In the genomic region with DNA sequence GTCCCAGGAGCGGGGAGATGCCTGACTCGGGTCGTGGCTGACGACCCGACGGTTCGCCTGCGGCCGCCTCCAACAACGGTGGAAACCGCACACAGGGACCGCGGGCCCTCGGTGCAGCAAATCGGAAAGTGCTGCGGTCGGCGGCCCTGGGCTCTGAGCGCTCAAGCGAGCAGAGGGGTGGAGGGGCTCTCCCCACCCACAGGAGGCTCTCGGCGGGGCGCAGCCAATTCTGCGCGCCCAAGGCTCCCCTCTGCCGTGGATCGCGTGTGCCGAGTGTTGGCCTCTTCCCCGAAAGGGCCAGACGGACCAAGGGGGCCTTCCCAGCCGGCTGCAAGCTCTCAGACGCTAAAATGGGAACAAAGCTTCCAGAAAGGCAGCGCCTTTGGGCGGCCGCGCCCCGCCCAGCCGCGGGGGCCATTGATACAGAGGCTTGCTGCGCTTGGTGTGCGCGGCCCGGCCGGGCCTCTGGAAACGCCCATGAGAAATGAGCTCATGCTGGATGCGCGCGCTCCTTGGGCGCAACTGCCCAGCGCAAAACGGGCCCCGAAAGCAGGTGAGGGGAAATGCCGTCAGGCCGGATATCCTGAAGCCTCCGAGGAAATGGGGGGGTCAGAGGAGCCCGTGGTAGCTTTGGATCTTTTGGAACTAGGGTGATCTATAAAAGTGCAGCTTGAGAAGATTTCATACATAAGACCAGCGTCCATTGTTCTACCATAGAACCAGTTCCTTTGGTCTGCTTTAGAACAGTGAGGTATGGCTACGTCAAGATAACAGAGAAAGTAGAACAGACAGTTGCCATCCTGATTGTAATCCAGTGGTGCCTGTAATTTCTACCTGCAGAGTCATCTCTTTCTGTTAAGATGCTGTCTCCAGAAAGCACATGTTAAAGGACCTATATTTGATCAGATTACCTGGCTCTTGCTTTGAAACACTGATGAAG, we compare ENCODE assay signal across 8 cellular contexts. TPM values are rescaled to one million over a fixed set of nuclear protein-coding genes. Genes with fewer than 3 reads are reported as not detected.
DNase-seq lines count a peak whose midpoint lies in the region; ATAC-seq, FAIRE-seq and TF ChIP-seq lines count a peak whose summit lies in the region.

No MANE protein-coding gene starts in this region.

- no peaks in the 10 kb centered on the region for H3K9me3 ChIP-seq in kidney (ENCODE audit: control insufficient read depth in 1 of 2, low read length in 2 of 2)

- peaks cover 3 to 5% of the 10 kb centered on the region in 2 donors for H3K4me1 ChIP-seq in kidney (ENCODE audit: control insufficient read depth in 1 of 2, insufficient read depth in 1 of 2, low read depth in 1 of 2, low read length in 2 of 2)

- no peak for FAIRE-seq in kidney (lab: Jason Lieb, UNC)

- ATAC-seq in GM18907 (IDR thresholded peaks at IDR 0.05; ENCODE audit: unreplicated experiment) = peak; percentile 49
- peak; percentile 46 for ATAC-seq in HG03135 (IDR thresholded peaks at IDR 0.05; ENCODE audit: unreplicated experiment)
- peak; percentile 37 to 39 for ATAC-seq in activated CD4-positive, CD25-positive, alpha-beta regulatory T cell treated with anti-CD3 and anti-CD28 coated beads, Interleukin-2, amount 50 U/mL, for 24 hours

- peak overlapping the region; percentile 85 to 98 for H3K9ac ChIP-seq in kidney (ENCODE audit: low read length in 2 of 2)

- DNase-seq in AG09309 (ENCODE audit: low read depth) (peak; percentile 47), NCI-H226 (peak; percentile 93), cerebellar cortex (ENCODE audit: low spot score) (peak; percentile 85), kidney (peak; percentile 97)
- DNase-seq in stimulated activated CD4-positive, alpha-beta T cell treated with anti-CD3 and anti-CD28 coated beads, Interleukin-15, amount 100 ng/mL, for 1 hour (ENCODE audit: low read depth in 1 of 2, low spot score in 1 of 2) = peak; percentile 62 to 73

- peak overlapping the region; percentile 99 to 100 for H3K27ac ChIP-seq in kidney (ENCODE audit: low read depth in 2 of 2, low read length in 2 of 2)

- H3K36me3 ChIP-seq in kidney (ENCODE audit: control insufficient read depth in 1 of 2, insufficient read depth in 2 of 2, low read length in 2 of 2) = no peaks in the 10 kb centered on the region

- peak overlapping the region; percentile 69 for H3K4me3 ChIP-seq in AG09309 (ENCODE audit: control insufficient read depth, low read depth, low read length)
- peak overlapping the region; percentile 80 to 89 for H3K4me3 ChIP-seq in kidney (ENCODE audit: low read length in 2 of 2)

- intact Hi-C loops in kidney (cut with DNase I) = no loop called here

- TF ChIP-seq CTCF in AG09309 (IDR thresholded peaks at IDR 0.05; ENCODE audit: control insufficient read depth, insufficient read depth, low read depth, low read length, missing control alignments) (no peak), kidney (IDR thresholded peaks at IDR 0.05; ENCODE audit: borderline replicate concordance, extremely low read depth, insufficient read depth) (no peak)

RNA-seq across cellular contexts. Expression of gene GSK3B, which starts 1.2 kb away (rescaled TPM):
- 52.1 TPM for total RNA-seq in kidney
- polyA plus RNA-seq in kidney (ENCODE audit: insufficient read depth, low read depth, low replicate concordance) = 6.4 TPM

Comparison
In these comparisons a context has a peak if more than half of its experiments do, and no peak if none do; other contexts are left out.
1. Peak in every context shown above with its lines: DNase-seq, ATAC-seq, H3K4me3 ChIP-seq and H3K27ac ChIP-seq.
2. DNase-seq: peak in every context shown above with its lines; median percentile 97 in kidney; 93 in NCI-H226; 85 in cerebellar cortex; 68 in stimulated activated CD4-positive, alpha-beta T cell treated with anti-CD3 and anti-CD28 coated beads, Interleukin-15, amount 100 ng/mL, for 1 hour; 47 in AG09309.